In the genomic region with DNA sequence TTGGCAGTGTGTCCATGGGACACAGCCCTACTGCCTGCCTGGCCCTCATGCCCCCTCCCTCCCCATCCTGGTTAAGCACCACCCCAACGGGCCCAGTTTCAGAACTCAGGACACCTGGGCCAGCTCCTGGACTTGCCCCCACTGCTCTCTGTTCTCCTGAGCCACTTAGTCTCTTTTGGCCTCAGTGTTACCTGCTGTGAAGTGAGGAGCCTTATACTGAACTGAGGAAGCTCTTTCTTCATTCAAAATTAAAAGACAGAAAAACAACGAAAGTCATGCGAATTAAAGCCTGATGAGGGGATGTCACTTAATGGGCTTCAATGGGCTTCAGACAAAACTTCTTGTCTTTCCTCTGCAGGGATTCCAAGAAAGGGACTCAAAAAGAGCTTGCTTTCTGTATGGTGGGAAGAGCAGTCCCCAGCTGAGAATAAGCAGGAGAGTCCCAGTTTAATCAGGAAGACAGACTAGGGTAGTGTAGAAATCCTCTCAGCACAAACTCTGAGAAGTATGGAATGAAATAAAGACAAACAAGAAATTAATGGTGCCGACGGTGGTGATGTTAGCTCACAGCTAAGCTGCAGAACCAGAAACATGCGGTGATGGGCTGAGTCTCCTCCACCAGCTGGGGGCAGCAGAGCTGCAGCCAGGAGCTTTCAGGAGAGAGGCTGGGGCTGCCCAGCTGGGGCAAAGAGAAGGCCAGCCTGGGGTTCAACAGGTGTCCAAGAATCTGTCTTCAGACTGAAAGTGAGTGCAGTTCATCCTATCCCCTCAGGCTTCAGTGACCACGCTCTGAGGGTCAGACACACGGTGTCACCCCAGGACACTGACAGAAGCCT, we compare ENCODE assay signal across 8 cellular contexts.
A peak's percentile ranks its signal among the peaks of the same experiment; 100 is the strongest.
DNase-seq lines count a peak whose midpoint lies in the region; ATAC-seq and TF ChIP-seq lines count a peak whose summit lies in the region.

No MANE protein-coding gene starts in this region.

- in situ Hi-C loops in Caki2 (cut with HindIII; ENCODE audit: low pct_unique_long_range_greater_than_20kb, low sequenced_read_pairs) = no loop called here

- intact Hi-C loops in ascending aorta (cut with DNase I) = no loop called here

- H3K27ac Mint-ChIP-seq in T-helper 17 cell (no peak overlapping the region), nephron progenitor cell (no peak overlapping the region)

- H3K27me3 Mint-ChIP-seq in T-helper 17 cell = peaks cover 40% of the 10 kb centered on the region
- peaks cover 31% of the 10 kb centered on the region for H3K27me3 Mint-ChIP-seq in nephron progenitor cell (ENCODE audit: low read depth, poor library complexity)

- no peaks in the 10 kb centered on the region for H3K9me3 ChIP-seq in T-helper 17 cell (ENCODE audit: control insufficient read depth, low read length, poor library complexity, severe bottlenecking)
- no peaks in the 10 kb centered on the region for H3K9me3 ChIP-seq in ascending aorta

- H3K27ac ChIP-seq in ascending aorta = no peak overlapping the region

- no peaks in the 10 kb centered on the region for H3K4me1 ChIP-seq in ascending aorta

- no peak overlapping the region for H3K4me3 Mint-ChIP-seq in T-helper 17 cell
- H3K4me3 Mint-ChIP-seq in nephron progenitor cell = no peak overlapping the region

- ATAC-seq in GM21447 (IDR thresholded peaks at IDR 0.05; ENCODE audit: unreplicated experiment) (peak; percentile 57), T-helper 17 cell (peak; percentile 58), GM19452 (IDR thresholded peaks at IDR 0.05; ENCODE audit: unreplicated experiment) (no peak), GM21381 (IDR thresholded peaks at IDR 0.05; ENCODE audit: unreplicated experiment) (no peak)

- DNase-seq in Caki2 (ENCODE audit: low read depth) (peak; percentile 18), T-helper 17 cell (no peak), nephron progenitor cell (peak; percentile 52), ascending aorta (ENCODE audit: low spot score in 2 of 2) (no peak)
- peak; percentile 39 for DNase-seq in effector CD4-positive, alpha-beta T cell

- H3K4me1 Mint-ChIP-seq in T-helper 17 cell = no peaks in the 10 kb centered on the region
- H3K4me1 Mint-ChIP-seq in nephron progenitor cell = no peaks in the 10 kb centered on the region

- H3K27me3 ChIP-seq in ascending aorta = no peaks in the 10 kb centered on the region

- H3K36me3 Mint-ChIP-seq in T-helper 17 cell (ENCODE audit: low read depth) = peaks cover 7% of the 10 kb centered on the region
- no peaks in the 10 kb centered on the region for H3K36me3 Mint-ChIP-seq in nephron progenitor cell (ENCODE audit: low read depth)

- H3K36me3 ChIP-seq in ascending aorta = no peaks in the 10 kb centered on the region

- no peaks in the 10 kb centered on the region for H3K9me3 Mint-ChIP-seq in nephron progenitor cell

- TF ChIP-seq CTCF in nephron progenitor cell (IDR thresholded peaks at IDR 0.05) (peak; percentile 65), ascending aorta (IDR thresholded peaks at IDR 0.05) (peak in 1 of 3 experiments; percentile 22)

- no peak overlapping the region for H3K4me3 ChIP-seq in ascending aorta

Comparison
In these comparisons a context has a peak if more than half of its experiments do, and no peak if none do; other contexts are left out.
1. DNase-seq: peak in Caki2 (single experiment), effector CD4-positive, alpha-beta T cell (single experiment) and nephron progenitor cell (single experiment); none in T-helper 17 cell (0 of 3) and ascending aorta (0 of 2).
2. ATAC-seq: peak in GM21447 (single experiment) and T-helper 17 cell (single experiment); none in GM19452 (single experiment) and GM21381 (single experiment).